ENCODE assay signal across 1 cellular context in the genomic region with DNA sequence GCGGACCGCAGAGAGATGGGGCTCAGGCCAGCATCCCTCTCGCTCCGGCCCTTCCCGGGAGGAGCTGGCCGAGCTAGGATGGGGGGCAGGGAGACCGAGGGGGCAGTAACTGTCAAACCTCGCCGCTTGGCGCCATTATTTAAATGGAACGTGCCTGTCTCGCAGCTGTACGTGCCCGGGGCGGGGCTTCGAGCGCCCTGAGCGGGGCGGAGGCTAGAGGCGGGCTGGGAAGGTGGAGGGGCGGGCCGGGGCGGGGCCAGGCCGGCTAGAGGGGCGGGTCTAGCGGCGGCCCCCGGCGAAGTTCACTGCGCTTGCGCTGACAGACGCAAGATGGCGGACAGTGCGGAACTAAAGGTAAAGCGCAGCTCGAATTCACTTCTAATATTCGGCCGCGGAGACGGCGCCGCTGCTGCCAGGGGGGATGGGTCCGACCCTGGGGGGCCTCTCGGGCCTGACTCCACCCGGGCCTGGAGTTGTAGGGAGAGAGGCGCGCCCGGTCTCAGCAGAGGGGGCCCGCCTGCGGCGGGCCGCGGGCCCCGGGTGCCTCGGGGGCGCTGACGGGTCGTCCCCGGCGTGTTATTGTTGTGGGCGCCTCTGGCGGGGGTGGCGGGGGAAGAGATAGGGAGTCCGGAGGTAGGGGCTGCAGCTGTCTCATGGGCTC.
TF ChIP-seq lines count a peak whose summit lies in the region.

PIAS1 (plus strand) TSS at position 319 of the 661 bp plus-strand sequence; CDS start at position 331, 12 bp downstream.

TF ChIP-seq in K562, 482 proteins besides CTCF, POLR2A, EP300 and RAD21 (continued from another document and continues in another):
- TF ChIP-seq ZNF398 (CRISPR knock-in tag; IDR thresholded peaks at IDR 0.05) (no peak), ZNF384 (IDR thresholded peaks at IDR 0.05; ENCODE audit: low read depth, low read length) (no peak), ZFP91 (CRISPR knock-in tag; IDR thresholded peaks at IDR 0.05) (peak; percentile 61; the same call in 1 of the 2 replicates), E2F5 (CRISPR knock-in tag; IDR thresholded peaks at IDR 0.05) (peak; percentile 52; the same call in 1 of the 2 replicates), DACH1 (IDR thresholded peaks at IDR 0.05; ENCODE audit: partially characterized antibody) (peak; percentile 52), ZNF311 (CRISPR knock-in tag; IDR thresholded peaks at IDR 0.05) (no peak), SMAD1 (IDR thresholded peaks at IDR 0.05; ENCODE audit: low read depth, low read length, partially characterized antibody) (peak; percentile 61), ZNF395 (CRISPR knock-in tag; IDR thresholded peaks at IDR 0.05) (peak; percentile 86), GATAD2A (IDR thresholded peaks at IDR 0.05) (peak; percentile 41; the same call in 1 of the 2 replicates), TAF9B (IDR thresholded peaks at IDR 0.05; ENCODE audit: partially characterized antibody) (peak; percentile 49), TAF7 (tag; IDR thresholded peaks at IDR 0.05) (no peak; the same call in none of the 2 replicates), ARID4B (CRISPR knock-in tag; IDR thresholded peaks at IDR 0.05) (peak; percentile 83), ZEB2 (IDR thresholded peaks at IDR 0.05) (0 out of 2 replicates have a peak, but pooled peaks have one; percentile 6), CTCFL (IDR thresholded peaks at IDR 0.05; ENCODE audit: borderline replicate concordance, insufficient read depth, low read depth, low read length, poor library complexity, severe bottlenecking) (peak; percentile 24), HNRNPLL (IDR thresholded peaks at IDR 0.05; ENCODE audit: low read depth, low read length, poor library complexity, severe bottlenecking) (peak; percentile 49), E2F3 (CRISPR knock-in tag; IDR thresholded peaks at IDR 0.05) (peak; percentile 83), SPI1 (IDR thresholded peaks at IDR 0.05; ENCODE audit: borderline replicate concordance, low read depth, low read length) (peak; percentile 30; the same call in 1 of the 2 replicates), BRD9 (IDR thresholded peaks at IDR 0.05; ENCODE audit: low read depth, partially characterized antibody) (peak; percentile 64), ZHX1 (conservative IDR thresholded peaks at IDR 0.05; ENCODE audit: low read length) (0 out of 2 replicates have a peak, but pooled peaks have one; percentile 14), ZFP1 (CRISPR knock-in tag; IDR thresholded peaks at IDR 0.05) (no peak), ZNF76 (CRISPR knock-in tag; IDR thresholded peaks at IDR 0.05; ENCODE audit: borderline replicate concordance) (no peak), BCL6 (CRISPR knock-in tag; IDR thresholded peaks at IDR 0.05) (no peak), NRF1 (conservative IDR thresholded peaks at IDR 0.05 in 1 of 2, IDR thresholded peaks at IDR 0.05 in 1 of 2) (peak; percentile 89 to 90)
- TF ChIP-seq, protein P1, sequence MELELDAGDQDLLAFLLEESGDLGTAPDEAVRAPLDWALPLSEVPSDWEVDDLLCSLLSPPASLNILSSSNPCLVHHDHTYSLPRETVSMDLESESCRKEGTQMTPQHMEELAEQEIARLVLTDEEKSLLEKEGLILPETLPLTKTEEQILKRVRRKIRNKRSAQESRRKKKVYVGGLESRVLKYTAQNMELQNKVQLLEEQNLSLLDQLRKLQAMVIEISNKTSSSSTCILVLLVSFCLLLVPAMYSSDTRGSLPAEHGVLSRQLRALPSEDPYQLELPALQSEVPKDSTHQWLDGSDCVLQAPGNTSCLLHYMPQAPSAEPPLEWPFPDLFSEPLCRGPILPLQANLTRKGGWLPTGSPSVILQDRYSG (tag; conservative IDR thresholded peaks at IDR 0.05; ENCODE audit: low read depth), result no peak
- TF ChIP-seq, protein P2, sequence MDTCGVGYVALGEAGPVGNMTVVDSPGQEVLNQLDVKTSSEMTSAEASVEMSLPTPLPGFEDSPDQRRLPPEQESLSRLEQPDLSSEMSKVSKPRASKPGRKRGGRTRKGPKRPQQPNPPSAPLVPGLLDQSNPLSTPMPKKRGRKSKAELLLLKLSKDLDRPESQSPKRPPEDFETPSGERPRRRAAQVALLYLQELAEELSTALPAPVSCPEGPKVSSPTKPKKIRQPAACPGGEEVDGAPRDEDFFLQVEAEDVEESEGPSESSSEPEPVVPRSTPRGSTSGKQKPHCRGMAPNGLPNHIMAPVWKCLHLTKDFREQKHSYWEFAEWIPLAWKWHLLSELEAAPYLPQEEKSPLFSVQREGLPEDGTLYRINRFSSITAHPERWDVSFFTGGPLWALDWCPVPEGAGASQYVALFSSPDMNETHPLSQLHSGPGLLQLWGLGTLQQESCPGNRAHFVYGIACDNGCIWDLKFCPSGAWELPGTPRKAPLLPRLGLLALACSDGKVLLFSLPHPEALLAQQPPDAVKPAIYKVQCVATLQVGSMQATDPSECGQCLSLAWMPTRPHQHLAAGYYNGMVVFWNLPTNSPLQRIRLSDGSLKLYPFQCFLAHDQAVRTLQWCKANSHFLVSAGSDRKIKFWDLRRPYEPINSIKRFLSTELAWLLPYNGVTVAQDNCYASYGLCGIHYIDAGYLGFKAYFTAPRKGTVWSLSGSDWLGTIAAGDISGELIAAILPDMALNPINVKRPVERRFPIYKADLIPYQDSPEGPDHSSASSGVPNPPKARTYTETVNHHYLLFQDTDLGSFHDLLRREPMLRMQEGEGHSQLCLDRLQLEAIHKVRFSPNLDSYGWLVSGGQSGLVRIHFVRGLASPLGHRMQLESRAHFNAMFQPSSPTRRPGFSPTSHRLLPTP (IDR thresholded peaks at IDR 0.05; ENCODE audit: borderline replicate concordance, extremely low read depth, insufficient read length), result no peak
- TF ChIP-seq, protein P3, sequence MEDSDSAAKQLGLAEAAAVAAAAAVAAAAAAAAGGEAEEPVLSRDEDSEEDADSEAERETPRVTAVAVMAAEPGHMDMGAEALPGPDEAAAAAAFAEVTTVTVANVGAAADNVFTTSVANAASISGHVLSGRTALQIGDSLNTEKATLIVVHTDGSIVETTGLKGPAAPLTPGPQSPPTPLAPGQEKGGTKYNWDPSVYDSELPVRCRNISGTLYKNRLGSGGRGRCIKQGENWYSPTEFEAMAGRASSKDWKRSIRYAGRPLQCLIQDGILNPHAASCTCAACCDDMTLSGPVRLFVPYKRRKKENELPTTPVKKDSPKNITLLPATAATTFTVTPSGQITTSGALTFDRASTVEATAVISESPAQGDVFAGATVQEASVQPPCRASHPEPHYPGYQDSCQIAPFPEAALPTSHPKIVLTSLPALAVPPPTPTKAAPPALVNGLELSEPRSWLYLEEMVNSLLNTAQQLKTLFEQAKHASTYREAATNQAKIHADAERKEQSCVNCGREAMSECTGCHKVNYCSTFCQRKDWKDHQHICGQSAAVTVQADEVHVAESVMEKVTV (CRISPR knock-in tag; IDR thresholded peaks at IDR 0.05), result no peak
